17 cellular contexts compared by ENCODE assay signal in the genomic region with DNA sequence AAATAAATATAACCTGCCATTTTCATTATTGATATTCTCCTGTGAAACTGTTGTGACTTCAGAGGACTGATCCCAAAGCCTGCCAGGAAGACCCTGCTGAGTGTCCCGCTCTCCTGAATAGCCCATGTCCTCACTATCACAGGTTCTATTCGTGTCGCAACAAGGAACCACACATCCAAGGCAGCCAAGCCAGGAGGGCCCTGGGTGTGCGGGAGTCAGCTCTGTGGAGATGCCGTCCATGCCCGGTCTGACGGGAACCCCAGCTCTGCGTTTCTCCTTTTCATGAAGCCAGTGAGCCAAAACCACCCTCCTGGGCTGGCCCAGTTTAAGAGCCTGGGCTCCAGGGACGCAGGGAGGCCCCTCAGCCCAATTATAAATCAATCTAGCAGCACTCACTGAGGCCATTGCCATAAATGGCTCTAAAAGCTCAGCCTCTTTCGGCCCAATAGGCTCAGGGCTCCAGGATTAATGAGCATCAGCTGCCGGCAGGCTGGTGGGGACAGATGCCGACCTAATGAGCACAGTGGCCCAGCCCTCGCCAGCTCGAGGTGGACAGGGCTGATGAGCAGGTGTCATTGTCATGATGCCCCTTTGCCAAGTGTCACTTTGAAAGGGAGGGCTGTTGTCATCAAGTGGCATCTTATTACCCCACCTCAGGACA.
DNase-seq lines count a peak whose midpoint lies in the region; ATAC-seq and TF ChIP-seq lines count a peak whose summit lies in the region.
"Had no signal": no experiment of that assay in that cellular context is flagged by ENCODE, and none has a peak within 500 bp of the region (broad histone marks: within the 10 kb centered on the region; RNA-seq: fewer than 3 reads in every experiment).

No MANE protein-coding gene starts in this region.

- peaks cover 0 to 11% of the 10 kb centered on the region in 2 donors for H3K27me3 Mint-ChIP-seq in natural killer cell (ENCODE audit: low read depth in 2 of 2)

- no peak overlapping the region for H3K4me3 ChIP-seq in dorsolateral prefrontal cortex
- H3K4me3 ChIP-seq: A549, GM23338, SK-N-MC had no signal

- peak overlapping the region; percentile 20 for H3K27ac Mint-ChIP-seq in stimulated activated effector memory CD8-positive, alpha-beta T cell treated with anti-CD3 and anti-CD28 coated beads, Interleukin-12 subunit alpha, Interleukin-12 subunit beta, amount 100 ng/mL, for 72 hours
- no peak overlapping the region for H3K27ac Mint-ChIP-seq in natural killer cell
- H3K27ac Mint-ChIP-seq: CD14-positive monocyte, GM23338, IgD-negative memory B cell had no signal

- H3K27ac ChIP-seq in dorsolateral prefrontal cortex: no peak overlapping the region
- H3K27ac ChIP-seq: A549, SK-N-MC had no signal

- TF ChIP-seq CTCF in dorsolateral prefrontal cortex (IDR thresholded peaks at IDR 0.05 in 54 of 56, conservative IDR thresholded peaks at IDR 0.05 in 2 of 56; ENCODE audit: low read depth in 1 of 56, partially characterized antibody in 56 of 56): no peak
- no peak for TF ChIP-seq CTCF in natural killer cell (IDR thresholded peaks at IDR 0.05)

- intact Hi-C loops in dorsolateral prefrontal cortex (cut with DNase I): no loop called here
- intact Hi-C loops in natural killer cell (cut with micrococcal nuclease): no loop called here

- H3K36me3 Mint-ChIP-seq in stimulated activated effector memory CD8-positive, alpha-beta T cell treated with anti-CD3 and anti-CD28 coated beads, Interleukin-12 subunit alpha, Interleukin-12 subunit beta, amount 100 ng/mL, for 72 hours: no peaks in the 10 kb centered on the region
- no peaks in the 10 kb centered on the region for H3K36me3 Mint-ChIP-seq in natural killer cell
- H3K36me3 Mint-ChIP-seq: CD14-positive monocyte, IgD-negative memory B cell had no signal

- H3K4me3 Mint-ChIP-seq in stimulated activated effector memory CD8-positive, alpha-beta T cell treated with anti-CD3 and anti-CD28 coated beads, Interleukin-12 subunit alpha, Interleukin-12 subunit beta, amount 100 ng/mL, for 72 hours: no peak overlapping the region
- H3K4me3 Mint-ChIP-seq in natural killer cell: no peak overlapping the region
- H3K4me3 Mint-ChIP-seq: GM23338, IgD-negative memory B cell had no signal

- DNase-seq in NCI-H748 (lab: John Stamatoyannopoulos, UW; ENCODE audit: unreplicated experiment) (peak; percentile 23), NCI-H748 treated with DMSO at 0.1 percent for 48 hours (lab: John Stamatoyannopoulos, UW) (no peak), NCI-H82 treated with DMSO at 0.1 percent for 48 hours (lab: John Stamatoyannopoulos, UW; ENCODE audit: unreplicated experiment) (peak; percentile 66), left kidney (ENCODE audit: low read depth, low spot score) (peak; percentile 51), COLO829 (ENCODE audit: low spot score) (no peak), dorsolateral prefrontal cortex (no peak), natural killer cell (no peak)
- no peak for DNase-seq in stimulated activated effector memory CD8-positive, alpha-beta T cell treated with anti-CD3 and anti-CD28 coated beads, Interleukin-12 subunit alpha, Interleukin-12 subunit beta, amount 100 ng/mL, for 72 hours (ENCODE audit: low spot score in 2 of 2)
- DNase-seq: DND-41, GDM1, NCI-H1436 treated with DMSO at 0.1 percent for 48 hours, NCI-H446 treated with DMSO at 0.1 percent for 48 hours had no signal

- peaks cover 9% of the 10 kb centered on the region for H3K4me1 Mint-ChIP-seq in stimulated activated effector memory CD8-positive, alpha-beta T cell treated with anti-CD3 and anti-CD28 coated beads, Interleukin-12 subunit alpha, Interleukin-12 subunit beta, amount 100 ng/mL, for 72 hours
- peaks cover 38 to 54% of the 10 kb centered on the region in 2 donors for H3K4me1 Mint-ChIP-seq in natural killer cell
- H3K4me1 Mint-ChIP-seq: CD14-positive monocyte, IgD-negative memory B cell had no signal

- H3K9me3 Mint-ChIP-seq in stimulated activated effector memory CD8-positive, alpha-beta T cell treated with anti-CD3 and anti-CD28 coated beads, Interleukin-12 subunit alpha, Interleukin-12 subunit beta, amount 100 ng/mL, for 72 hours: no peaks in the 10 kb centered on the region
- H3K9me3 Mint-ChIP-seq in natural killer cell: no peaks in the 10 kb centered on the region
- H3K9me3 Mint-ChIP-seq: CD14-positive monocyte, GM23338, IgD-negative memory B cell had no signal

- no peak for ATAC-seq in stimulated activated effector memory CD8-positive, alpha-beta T cell treated with anti-CD3 and anti-CD28 coated beads, Interleukin-12 subunit alpha, Interleukin-12 subunit beta, amount 100 ng/mL, for 72 hours
- ATAC-seq in natural killer cell: no peak
- ATAC-seq: A549, GM23338 had no signal

- H3K27me3 ChIP-seq in dorsolateral prefrontal cortex: peaks cover 0 to 4% (median 0%) of the 10 kb centered on the region in 45 donors

Comparison
In these comparisons a context has a peak if more than half of its experiments do, and no peak if none do; other contexts are left out.
1. DNase-seq: peak in NCI-H748 (single experiment), NCI-H82 treated with DMSO at 0.1 percent for 48 hours (single experiment) and left kidney (single experiment); none in NCI-H748 treated with DMSO at 0.1 percent for 48 hours (single experiment), stimulated activated effector memory CD8-positive, alpha-beta T cell treated with anti-CD3 and anti-CD28 coated beads, Interleukin-12 subunit alpha, Interleukin-12 subunit beta, amount 100 ng/mL, for 72 hours (0 of 2), COLO829 (single experiment), dorsolateral prefrontal cortex (0 of 10) and natural killer cell (single experiment).